Comparison of ENCODE assay signal across 11 cellular contexts in genomic region chr11:95345651-95346050, GRCh38.
A peak's percentile ranks its signal among the peaks of the same experiment; 100 is the strongest.
DNase-seq lines count a peak whose midpoint lies in the region; ATAC-seq and TF ChIP-seq lines count a peak whose summit lies in the region.
"Had no signal": no experiment of that assay in that cellular context is flagged by ENCODE, and none has a peak within 500 bp of the region (broad histone marks: within the 10 kb centered on the region; RNA-seq: fewer than 3 reads in every experiment).

No MANE protein-coding gene starts in this region.

- no peaks in the 10 kb centered on the region for H3K27me3 Mint-ChIP-seq in activated T-cell treated with anti-CD3 and anti-CD28 coated beads, Interleukin-2, amount 50 U/mL, for 4 hours (ENCODE audit: low read depth)

- no peaks in the 10 kb centered on the region for H3K4me1 ChIP-seq in MM.1S (ENCODE audit: low read length)
- H3K4me1 ChIP-seq: Peyer's patch had no signal

- H3K27me3 ChIP-seq in MM.1S (replicated peaks; ENCODE audit: insufficient read depth, low read length) = peaks cover 84% of the 10 kb centered on the region
- H3K27me3 ChIP-seq: Peyer's patch had no signal

- no peak overlapping the region for H3K9ac ChIP-seq in MM.1S (ENCODE audit: low read length)

- no peak overlapping the region for H2AFZ ChIP-seq in MM.1S (ENCODE audit: low read length)

- DNase-seq in activated T-cell treated with anti-CD3 and anti-CD28 coated beads, Interleukin-2, amount 50 U/mL, for 4 hours = no peak
- no peak for DNase-seq in activated T-cell treated with anti-CD3 and anti-CD28 coated beads, Interleukin-2, amount 50 U/mL, for 1 hour
- peak; percentile 19 for DNase-seq in MM.1S
- DNase-seq in stimulated activated naive CD8-positive, alpha-beta T cell treated with anti-CD3 and anti-CD28 coated beads, Interleukin-15, Interleukin-2, amounts not matched to agents 100 U/mL and 50 U/mL, for 24 hours = no peak
- DNase-seq in glomerular visceral epithelial cell (ENCODE audit: extremely low spot score) = no peak
- DNase-seq in NCI-H446 (lab: John Stamatoyannopoulos, UW) = no peak
- no peak for DNase-seq in sciatic nerve (ENCODE audit: low spot score)
- DNase-seq: DND-41, KBM-7, Peyer's patch had no signal

- no peak overlapping the region for H3K4me3 ChIP-seq in MM.1S (ENCODE audit: low read length)
- H3K4me3 ChIP-seq: Peyer's patch had no signal

- no peaks in the 10 kb centered on the region for H4K20me1 ChIP-seq in MM.1S (ENCODE audit: insufficient read depth, low read length)

- TF ChIP-seq CTCF in MM.1S (IDR thresholded peaks at IDR 0.05; ENCODE audit: low read length) = no peak

- H3F3A ChIP-seq in MM.1S (ENCODE audit: insufficient read depth, low read length) = no peaks in the 10 kb centered on the region

- no peaks in the 10 kb centered on the region for H3K79me2 ChIP-seq in MM.1S (ENCODE audit: low read length)

- peaks cover 17% of the 10 kb centered on the region for H3K9me3 Mint-ChIP-seq in activated T-cell treated with anti-CD3 and anti-CD28 coated beads, Interleukin-2, amount 50 U/mL, for 4 hours

- H3K27ac ChIP-seq in MM.1S (ENCODE audit: low read length) = no peak overlapping the region
- H3K27ac ChIP-seq: Peyer's patch had no signal

- intact Hi-C loops in sciatic nerve (cut with DNase I) = no loop called here

- no peaks in the 10 kb centered on the region for H3K36me3 ChIP-seq in MM.1S (replicated peaks; ENCODE audit: insufficient read depth, low read length)
- H3K36me3 ChIP-seq: Peyer's patch had no signal

- peaks cover 9% of the 10 kb centered on the region for H3K4me1 Mint-ChIP-seq in activated T-cell treated with anti-CD3 and anti-CD28 coated beads, Interleukin-2, amount 50 U/mL, for 4 hours (ENCODE audit: low read depth)

- ATAC-seq in activated T-cell treated with anti-CD3 and anti-CD28 coated beads, Interleukin-2, amount 50 U/mL, for 4 hours = peak; percentile 61 to 77
- ATAC-seq in HG02588 (IDR thresholded peaks at IDR 0.05; ENCODE audit: unreplicated experiment) (peak; percentile 70), sciatic nerve (no peak)
- peak; percentile 79 for ATAC-seq in stimulated activated naive CD8-positive, alpha-beta T cell treated with anti-CD3 and anti-CD28 coated beads, Interleukin-15, Interleukin-2, amounts not matched to agents 100 U/mL and 50 U/mL, for 24 hours

- no peak overlapping the region for H3K4me2 ChIP-seq in MM.1S (ENCODE audit: low read depth, low read length)

- no peaks in the 10 kb centered on the region for H3K9me3 ChIP-seq in MM.1S (replicated peaks; ENCODE audit: insufficient read depth, low read length)
- H3K9me3 ChIP-seq: Peyer's patch had no signal

- no peaks in the 10 kb centered on the region for H3K36me3 Mint-ChIP-seq in activated T-cell treated with anti-CD3 and anti-CD28 coated beads, Interleukin-2, amount 50 U/mL, for 4 hours (ENCODE audit: insufficient read depth)

- no peaks in the 10 kb centered on the region for H3K9me2 ChIP-seq in MM.1S (replicated peaks; ENCODE audit: insufficient read depth, low read length)

- no peak overlapping the region for H3K4me3 Mint-ChIP-seq in activated T-cell treated with anti-CD3 and anti-CD28 coated beads, Interleukin-2, amount 50 U/mL, for 4 hours
